8 cellular contexts compared by ENCODE assay signal in the genomic region with DNA sequence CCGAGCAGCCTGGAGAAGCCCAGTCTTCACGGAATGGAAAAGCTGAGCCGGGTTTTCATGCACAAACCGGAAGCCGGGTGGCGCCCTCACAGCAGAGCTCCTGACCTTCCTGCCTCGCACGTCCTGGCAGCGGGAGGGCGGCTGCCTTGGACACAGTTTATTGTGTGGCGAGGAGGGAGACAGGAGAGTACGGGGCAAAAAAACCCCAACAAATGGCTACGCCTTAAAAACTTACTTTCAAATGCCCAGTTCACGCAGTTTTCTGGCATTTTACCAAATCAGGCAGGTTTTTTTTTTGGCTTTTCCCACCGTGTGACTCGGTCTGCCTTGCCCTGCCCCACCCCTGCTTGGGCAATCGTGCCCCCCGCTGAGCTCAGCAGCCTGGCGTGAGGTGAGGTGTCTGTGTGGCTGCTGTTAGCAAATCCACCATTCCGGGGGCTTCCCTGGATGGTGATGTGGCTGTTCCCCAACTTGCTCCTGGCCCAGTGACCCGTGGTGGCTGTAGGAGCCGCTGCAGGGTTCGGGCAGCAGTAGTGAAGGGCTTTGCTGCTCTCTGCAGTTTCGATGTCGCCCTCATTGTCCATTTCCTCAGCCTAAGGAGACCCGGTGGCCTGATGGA.
DNase-seq lines count a peak whose midpoint lies in the region; ATAC-seq and TF ChIP-seq lines count a peak whose summit lies in the region.
"Not testable (repeated sequence)": the region's sequence is repeated elsewhere in the genome, so short reads cannot be mapped to it uniquely, and the experiment has no call there.

No MANE protein-coding gene starts in this region.

- not testable (repeated sequence) for H3K36me3 ChIP-seq in A673 (ENCODE audit: insufficient read depth, low read length, poor library complexity, severe bottlenecking)

- ATAC-seq in SK-N-SH treated with all-trans-retinoic acid at 6 μM for 48 hours (peak; percentile 20; the same call in 1 of the 3 replicates), left ventricle myocardium superior (peak; percentile 68)

- CTCF ChIA-PET in A673 (lab: Charles Lee) = interaction anchor here (0.8 kb wide), 1 partner anchor 648 kb away, joined by 3 read pairs; no protein-coding TSS in a partner anchor

- not testable (repeated sequence) for H3K27ac ChIP-seq in A673 (ENCODE audit: low read depth, low read length, poor library complexity, severe bottlenecking)
- peak overlapping the region in 7 of 59 donors; percentile 1 to 53 (median 39) for H3K27ac ChIP-seq in dorsolateral prefrontal cortex

- POLR2A ChIA-PET in A673 (lab: Charles Lee; ENCODE audit: low non-redundant PET) = not testable (repeated sequence)

- H3K27me3 ChIP-seq in A673 (replicated peaks; ENCODE audit: insufficient read depth, low read depth, low read length, poor library complexity); dorsolateral prefrontal cortex: not testable (repeated sequence)

- BruUV-seq in A673 (replicated peaks; lab: Mats Ljungman, UMichigan) = not testable (repeated sequence)

- DNase-seq in A673 (ENCODE audit: low spot score) = peak; percentile 36
- peak; percentile 37 for DNase-seq in H4 (ENCODE audit: low spot score)
- DNase-seq in NCI-H2171 (lab: John Stamatoyannopoulos, UW) = peak; percentile 39
- peak in 1 of 10 donors; percentile 36 for DNase-seq in dorsolateral prefrontal cortex
- peak; percentile 62 for DNase-seq in left ventricle myocardium superior
- peak; percentile 88 for DNase-seq in mesenteric fat pad (ENCODE audit: low spot score)
- not testable (repeated sequence) for DNase-seq in retinal pigment epithelial cell (ENCODE audit: low read depth)

- H3K4me1 ChIP-seq in A673 (ENCODE audit: insufficient read depth, low read length, poor library complexity, severe bottlenecking) = not testable (repeated sequence)

- H3K4me3 ChIP-seq in A673 (ENCODE audit: low read depth, low read length, poor library complexity, severe bottlenecking) = not testable (repeated sequence)
- peak overlapping the region in 22 of 59 donors; percentile 2 to 50 (median 22) for H3K4me3 ChIP-seq in dorsolateral prefrontal cortex
- peak overlapping the region; percentile 19 for H3K4me3 ChIP-seq in retinal pigment epithelial cell (ENCODE audit: low read length)

- H3K9me3 ChIP-seq in A673 (ENCODE audit: low read depth, low read length, poor library complexity, severe bottlenecking) = not testable (repeated sequence)

- intact Hi-C loops in A673 (cut with micrococcal nuclease; ENCODE audit: unreplicated experiment); dorsolateral prefrontal cortex (cut with DNase I); left ventricle myocardium superior (cut with micrococcal nuclease): not testable (repeated sequence)

- 0 out of 2 replicates have a peak, but pooled peaks have one; percentile 25 for TF ChIP-seq CTCF in A673 (conservative IDR thresholded peaks at IDR 0.05; ENCODE audit: low read depth, low read length)
- TF ChIP-seq CTCF in dorsolateral prefrontal cortex (IDR thresholded peaks at IDR 0.05 in 54 of 56, conservative IDR thresholded peaks at IDR 0.05 in 2 of 56; ENCODE audit: low read depth in 1 of 56, partially characterized antibody in 56 of 56) = peak in 47 of 56 donors; percentile 2 to 60 (median 36)
- peak; percentile 47 for TF ChIP-seq CTCF in retinal pigment epithelial cell (conservative IDR thresholded peaks at IDR 0.05; ENCODE audit: low read depth, low read length)
